In the genomic region with DNA sequence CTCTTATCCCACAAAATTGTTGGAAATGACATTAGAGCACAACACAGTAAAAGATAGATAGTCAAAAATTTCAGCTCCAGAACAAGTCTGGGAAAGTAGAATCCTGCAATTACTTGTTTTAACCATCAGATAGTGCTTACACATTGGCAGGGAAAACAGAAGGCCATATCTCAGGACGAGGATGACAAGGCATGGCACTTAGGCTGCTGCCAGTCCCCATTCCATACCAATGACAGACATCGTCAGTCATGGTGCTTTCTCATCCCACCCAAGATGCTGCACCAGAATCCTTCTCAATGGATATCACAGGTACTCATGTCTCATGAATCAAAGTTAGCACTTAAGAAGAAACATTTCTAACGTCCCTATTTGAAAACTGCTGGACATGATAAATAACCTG, we compare ENCODE assay signal across 8 cellular contexts.
"Had no signal": no experiment of that assay in that cellular context is flagged by ENCODE, and none has a peak within 500 bp of the region (broad histone marks: within the 10 kb centered on the region; RNA-seq: fewer than 3 reads in every experiment).

No MANE protein-coding gene starts in this region.

- H3K9me3 ChIP-seq: HAP-1 had no signal

- H3K27ac ChIP-seq: HL-60 had no signal

- FAIRE-seq: HTR-8/SVneo had no signal

- H3K36me3 ChIP-seq: HAP-1 had no signal

- H3K4me3 ChIP-seq: HAP-1 had no signal

- DNase-seq: GOT3, H7, HFFc6, KBM-7 had no signal

- ATAC-seq: HCT116 had no signal
